1 cellular context compared by ENCODE assay signal in the genomic region with DNA sequence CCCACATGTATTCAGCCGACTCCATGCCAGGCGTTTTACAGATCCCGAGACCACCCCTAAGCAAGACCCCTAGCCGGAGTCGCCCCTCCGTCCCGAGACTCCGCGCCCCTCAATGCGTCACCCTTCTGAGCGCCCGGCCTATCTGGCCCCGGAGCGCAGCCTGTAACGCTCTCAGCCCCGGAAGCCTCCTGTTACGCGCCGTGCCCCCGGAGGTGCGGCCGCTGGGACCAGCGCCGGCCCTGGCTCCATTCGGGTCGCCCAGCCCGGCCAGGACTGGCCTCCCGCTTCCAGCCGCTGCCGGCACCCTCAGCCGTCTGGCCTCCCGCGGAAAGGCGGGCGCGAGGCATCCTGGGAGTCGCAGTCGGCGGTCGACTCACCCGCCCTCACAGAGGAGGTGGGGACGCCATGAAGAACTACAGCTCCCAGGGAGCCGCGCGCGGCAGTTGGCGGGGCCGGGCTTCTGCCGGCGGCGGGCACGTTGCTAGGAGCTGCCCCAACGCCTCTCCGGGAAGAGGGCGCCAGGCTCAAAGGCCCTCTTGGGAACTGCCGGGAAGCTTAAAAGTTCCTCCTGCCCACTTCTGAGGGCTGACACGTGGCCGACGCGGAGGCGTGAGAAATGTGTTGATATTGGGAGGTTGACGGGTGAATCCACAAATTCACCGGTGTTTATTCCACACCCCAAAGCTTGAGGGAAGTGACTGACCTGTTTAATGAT.
A peak's percentile ranks its signal among the peaks of the same experiment; 100 is the strongest.
TF ChIP-seq lines count a peak whose summit lies in the region.

A gene with protein sequence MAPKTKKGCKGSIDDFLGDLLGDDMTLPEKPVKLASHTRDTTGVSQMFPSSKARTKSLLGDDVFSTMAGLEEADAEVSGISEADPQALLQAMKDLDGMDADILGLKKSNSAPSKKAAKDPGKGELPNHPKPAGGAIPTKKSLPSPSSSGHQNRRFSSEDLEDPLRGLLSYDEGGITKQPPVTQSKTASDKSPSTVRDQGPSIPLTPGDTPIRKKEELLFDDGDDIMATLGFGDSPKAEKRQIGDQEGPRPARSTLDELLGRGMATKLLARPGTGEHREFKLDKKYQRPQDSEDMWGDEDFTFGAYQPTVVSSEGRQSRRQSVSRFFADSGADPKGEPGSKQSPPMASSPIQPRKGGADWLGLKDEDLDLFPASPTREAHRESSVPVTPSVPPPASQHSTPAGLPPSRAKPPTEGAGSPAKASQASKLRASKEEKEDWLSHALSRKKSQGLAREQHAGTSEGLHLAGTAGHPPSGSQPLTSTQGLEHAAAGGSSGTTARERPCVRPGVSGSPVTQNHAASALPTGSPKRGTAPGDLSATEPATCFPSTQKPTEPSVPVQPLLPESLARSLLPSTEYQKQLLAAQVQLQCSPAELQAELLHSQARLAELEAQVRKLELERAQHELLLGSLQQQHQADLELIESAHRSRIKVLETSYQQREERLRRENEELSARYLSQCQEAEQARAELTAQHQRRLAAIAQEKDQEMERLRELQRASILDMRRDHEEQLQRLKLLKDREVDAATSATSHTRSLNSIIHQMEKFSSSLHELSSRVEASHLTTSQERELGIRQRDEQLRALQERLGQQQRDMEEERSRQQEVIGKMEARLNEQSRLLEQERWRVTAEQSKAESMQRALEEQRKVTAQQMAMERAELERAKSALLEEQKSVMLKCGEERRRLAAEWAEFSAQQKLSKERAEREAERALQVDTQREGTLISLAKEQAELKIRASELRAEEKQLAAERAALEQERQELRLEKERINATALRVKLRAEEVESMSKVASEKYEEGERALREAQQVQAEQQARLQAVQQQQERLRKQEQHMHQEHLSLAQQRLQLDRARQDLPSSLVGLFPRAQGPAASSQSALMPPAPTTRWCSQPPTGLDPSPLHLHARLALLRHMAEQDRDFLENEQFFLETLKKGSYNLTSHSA (minus strand): TSS at position 316 of the 715 bp plus-strand sequence. CDS start 2,893 bp downstream, outside the sequence.

TF ChIP-seq in K562, 482 proteins besides CTCF, POLR2A, EP300 and RAD21 (continued from another document and continues in another):
- TF ChIP-seq, protein P1, sequence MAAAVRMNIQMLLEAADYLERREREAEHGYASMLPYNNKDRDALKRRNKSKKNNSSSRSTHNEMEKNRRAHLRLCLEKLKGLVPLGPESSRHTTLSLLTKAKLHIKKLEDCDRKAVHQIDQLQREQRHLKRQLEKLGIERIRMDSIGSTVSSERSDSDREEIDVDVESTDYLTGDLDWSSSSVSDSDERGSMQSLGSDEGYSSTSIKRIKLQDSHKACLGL (CRISPR knock-in tag; IDR thresholded peaks at IDR 0.05; ENCODE audit: borderline replicate concordance, poor library complexity, severe bottlenecking) = peak; percentile 12
- TF ChIP-seq, protein P2, sequence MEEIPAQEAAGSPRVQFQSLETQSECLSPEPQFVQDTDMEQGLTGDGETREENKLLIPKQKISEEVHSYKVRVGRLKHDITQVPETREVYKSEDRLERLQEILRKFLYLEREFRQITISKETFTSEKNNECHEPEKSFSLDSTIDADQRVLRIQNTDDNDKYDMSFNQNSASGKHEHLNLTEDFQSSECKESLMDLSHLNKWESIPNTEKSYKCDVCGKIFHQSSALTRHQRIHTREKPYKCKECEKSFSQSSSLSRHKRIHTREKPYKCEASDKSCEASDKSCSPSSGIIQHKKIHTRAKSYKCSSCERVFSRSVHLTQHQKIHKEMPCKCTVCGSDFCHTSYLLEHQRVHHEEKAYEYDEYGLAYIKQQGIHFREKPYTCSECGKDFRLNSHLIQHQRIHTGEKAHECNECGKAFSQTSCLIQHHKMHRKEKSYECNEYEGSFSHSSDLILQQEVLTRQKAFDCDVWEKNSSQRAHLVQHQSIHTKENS (CRISPR knock-in tag; IDR thresholded peaks at IDR 0.05) = no peak
- no peak for TF ChIP-seq PRMT5 (CRISPR knock-in tag; IDR thresholded peaks at IDR 0.05)
- no peak for TF ChIP-seq MCM3 (IDR thresholded peaks at IDR 0.05)
- no peak for TF ChIP-seq MYBL2 (IDR thresholded peaks at IDR 0.05; ENCODE audit: low read depth)
- TF ChIP-seq MYBL2 (CRISPR knock-in tag; IDR thresholded peaks at IDR 0.05; ENCODE audit: borderline replicate concordance) = no peak
- TF ChIP-seq, protein P3, sequence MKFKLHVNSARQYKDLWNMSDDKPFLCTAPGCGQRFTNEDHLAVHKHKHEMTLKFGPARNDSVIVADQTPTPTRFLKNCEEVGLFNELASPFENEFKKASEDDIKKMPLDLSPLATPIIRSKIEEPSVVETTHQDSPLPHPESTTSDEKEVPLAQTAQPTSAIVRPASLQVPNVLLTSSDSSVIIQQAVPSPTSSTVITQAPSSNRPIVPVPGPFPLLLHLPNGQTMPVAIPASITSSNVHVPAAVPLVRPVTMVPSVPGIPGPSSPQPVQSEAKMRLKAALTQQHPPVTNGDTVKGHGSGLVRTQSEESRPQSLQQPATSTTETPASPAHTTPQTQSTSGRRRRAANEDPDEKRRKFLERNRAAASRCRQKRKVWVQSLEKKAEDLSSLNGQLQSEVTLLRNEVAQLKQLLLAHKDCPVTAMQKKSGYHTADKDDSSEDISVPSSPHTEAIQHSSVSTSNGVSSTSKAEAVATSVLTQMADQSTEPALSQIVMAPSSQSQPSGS (CRISPR knock-in tag; IDR thresholded peaks at IDR 0.05) = no peak
- TF ChIP-seq, protein P4, sequence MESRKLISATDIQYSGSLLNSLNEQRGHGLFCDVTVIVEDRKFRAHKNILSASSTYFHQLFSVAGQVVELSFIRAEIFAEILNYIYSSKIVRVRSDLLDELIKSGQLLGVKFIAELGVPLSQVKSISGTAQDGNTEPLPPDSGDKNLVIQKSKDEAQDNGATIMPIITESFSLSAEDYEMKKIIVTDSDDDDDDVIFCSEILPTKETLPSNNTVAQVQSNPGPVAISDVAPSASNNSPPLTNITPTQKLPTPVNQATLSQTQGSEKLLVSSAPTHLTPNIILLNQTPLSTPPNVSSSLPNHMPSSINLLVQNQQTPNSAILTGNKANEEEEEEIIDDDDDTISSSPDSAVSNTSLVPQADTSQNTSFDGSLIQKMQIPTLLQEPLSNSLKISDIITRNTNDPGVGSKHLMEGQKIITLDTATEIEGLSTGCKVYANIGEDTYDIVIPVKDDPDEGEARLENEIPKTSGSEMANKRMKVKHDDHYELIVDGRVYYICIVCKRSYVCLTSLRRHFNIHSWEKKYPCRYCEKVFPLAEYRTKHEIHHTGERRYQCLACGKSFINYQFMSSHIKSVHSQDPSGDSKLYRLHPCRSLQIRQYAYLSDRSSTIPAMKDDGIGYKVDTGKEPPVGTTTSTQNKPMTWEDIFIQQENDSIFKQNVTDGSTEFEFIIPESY (CRISPR knock-in tag; IDR thresholded peaks at IDR 0.05) = 0 out of 2 replicates have a peak, but pooled peaks have one; percentile 11
- no peak for TF ChIP-seq ZNF224 (CRISPR knock-in tag; IDR thresholded peaks at IDR 0.05)
- no peak for TF ChIP-seq SIRT6 (IDR thresholded peaks at IDR 0.05; ENCODE audit: low read depth, low read length)
- 0 out of 2 replicates have a peak, but pooled peaks have one; percentile 17 for TF ChIP-seq MTA2 (IDR thresholded peaks at IDR 0.05; ENCODE audit: low read depth)
- no peak for TF ChIP-seq ZNF3 (CRISPR knock-in tag; IDR thresholded peaks at IDR 0.05)
- TF ChIP-seq MCM5 (IDR thresholded peaks at IDR 0.05; ENCODE audit: low read depth) = no peak
- no peak for TF ChIP-seq ZNF586 (CRISPR knock-in tag; conservative IDR thresholded peaks at IDR 0.05)
- TF ChIP-seq ATF1 (CRISPR knock-in tag; IDR thresholded peaks at IDR 0.05) = no peak
- TF ChIP-seq ATF1 (tag; IDR thresholded peaks at IDR 0.05) = peak; percentile 68
- no peak for TF ChIP-seq ZNF239 (CRISPR knock-in tag; IDR thresholded peaks at IDR 0.05)
- no peak for TF ChIP-seq TEAD4 (IDR thresholded peaks at IDR 0.05; ENCODE audit: low read length)
- no peak for TF ChIP-seq TEAD4 (CRISPR knock-in tag; IDR thresholded peaks at IDR 0.05; ENCODE audit: borderline replicate concordance)
- TF ChIP-seq, protein P5, sequence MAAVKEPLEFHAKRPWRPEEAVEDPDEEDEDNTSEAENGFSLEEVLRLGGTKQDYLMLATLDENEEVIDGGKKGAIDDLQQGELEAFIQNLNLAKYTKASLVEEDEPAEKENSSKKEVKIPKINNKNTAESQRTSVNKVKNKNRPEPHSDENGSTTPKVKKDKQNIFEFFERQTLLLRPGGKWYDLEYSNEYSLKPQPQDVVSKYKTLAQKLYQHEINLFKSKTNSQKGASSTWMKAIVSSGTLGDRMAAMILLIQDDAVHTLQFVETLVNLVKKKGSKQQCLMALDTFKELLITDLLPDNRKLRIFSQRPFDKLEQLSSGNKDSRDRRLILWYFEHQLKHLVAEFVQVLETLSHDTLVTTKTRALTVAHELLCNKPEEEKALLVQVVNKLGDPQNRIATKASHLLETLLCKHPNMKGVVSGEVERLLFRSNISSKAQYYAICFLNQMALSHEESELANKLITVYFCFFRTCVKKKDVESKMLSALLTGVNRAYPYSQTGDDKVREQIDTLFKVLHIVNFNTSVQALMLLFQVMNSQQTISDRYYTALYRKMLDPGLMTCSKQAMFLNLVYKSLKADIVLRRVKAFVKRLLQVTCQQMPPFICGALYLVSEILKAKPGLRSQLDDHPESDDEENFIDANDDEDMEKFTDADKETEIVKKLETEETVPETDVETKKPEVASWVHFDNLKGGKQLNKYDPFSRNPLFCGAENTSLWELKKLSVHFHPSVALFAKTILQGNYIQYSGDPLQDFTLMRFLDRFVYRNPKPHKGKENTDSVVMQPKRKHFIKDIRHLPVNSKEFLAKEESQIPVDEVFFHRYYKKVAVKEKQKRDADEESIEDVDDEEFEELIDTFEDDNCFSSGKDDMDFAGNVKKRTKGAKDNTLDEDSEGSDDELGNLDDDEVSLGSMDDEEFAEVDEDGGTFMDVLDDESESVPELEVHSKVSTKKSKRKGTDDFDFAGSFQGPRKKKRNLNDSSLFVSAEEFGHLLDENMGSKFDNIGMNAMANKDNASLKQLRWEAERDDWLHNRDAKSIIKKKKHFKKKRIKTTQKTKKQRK (IDR thresholded peaks at IDR 0.05; ENCODE audit: borderline replicate concordance, low read depth, low read length) = no peak
- TF ChIP-seq, protein P6, sequence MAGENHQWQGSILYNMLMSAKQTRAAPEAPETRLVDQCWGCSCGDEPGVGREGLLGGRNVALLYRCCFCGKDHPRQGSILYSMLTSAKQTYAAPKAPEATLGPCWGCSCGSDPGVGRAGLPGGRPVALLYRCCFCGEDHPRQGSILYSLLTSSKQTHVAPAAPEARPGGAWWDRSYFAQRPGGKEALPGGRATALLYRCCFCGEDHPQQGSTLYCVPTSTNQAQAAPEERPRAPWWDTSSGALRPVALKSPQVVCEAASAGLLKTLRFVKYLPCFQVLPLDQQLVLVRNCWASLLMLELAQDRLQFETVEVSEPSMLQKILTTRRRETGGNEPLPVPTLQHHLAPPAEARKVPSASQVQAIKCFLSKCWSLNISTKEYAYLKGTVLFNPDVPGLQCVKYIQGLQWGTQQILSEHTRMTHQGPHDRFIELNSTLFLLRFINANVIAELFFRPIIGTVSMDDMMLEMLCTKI (IDR thresholded peaks at IDR 0.05; ENCODE audit: partially characterized antibody) = no peak
- TF ChIP-seq HSF4 (CRISPR knock-in tag; IDR thresholded peaks at IDR 0.05; ENCODE audit: borderline replicate concordance) = no peak
- no peak for TF ChIP-seq U2AF2 (optimal IDR thresholded peaks at IDR 0.05; ENCODE audit: low read depth, low read length)
- TF ChIP-seq CHD4 (IDR thresholded peaks at IDR 0.05; ENCODE audit: insufficient read depth, insufficient replicate concordance, low read depth, low read length, poor library complexity, severe bottlenecking) = no peak
- TF ChIP-seq BRCA1 (IDR thresholded peaks at IDR 0.05) = no peak
- TF ChIP-seq BRCA1 (CRISPR knock-in tag; IDR thresholded peaks at IDR 0.05) = no peak
- TF ChIP-seq NR3C1 (CRISPR knock-in tag; IDR thresholded peaks at IDR 0.05) = peak; percentile 65; the same call in 1 of the 2 replicates
- no peak for TF ChIP-seq PTTG1 (tag; IDR thresholded peaks at IDR 0.05; ENCODE audit: low read depth)
- TF ChIP-seq TEAD1 (CRISPR knock-in tag; IDR thresholded peaks at IDR 0.05) = peak; percentile 33 to 79; a peak in 2 of 4 replicates
- TF ChIP-seq ZNF384 (IDR thresholded peaks at IDR 0.05; ENCODE audit: low read depth, low read length) = no peak
- peak; percentile 74 for TF ChIP-seq TARDBP (IDR thresholded peaks at IDR 0.05)
- TF ChIP-seq FOS (IDR thresholded peaks at IDR 0.05; ENCODE audit: extremely low read depth, insufficient read length) = no peak
- TF ChIP-seq, protein P7, sequence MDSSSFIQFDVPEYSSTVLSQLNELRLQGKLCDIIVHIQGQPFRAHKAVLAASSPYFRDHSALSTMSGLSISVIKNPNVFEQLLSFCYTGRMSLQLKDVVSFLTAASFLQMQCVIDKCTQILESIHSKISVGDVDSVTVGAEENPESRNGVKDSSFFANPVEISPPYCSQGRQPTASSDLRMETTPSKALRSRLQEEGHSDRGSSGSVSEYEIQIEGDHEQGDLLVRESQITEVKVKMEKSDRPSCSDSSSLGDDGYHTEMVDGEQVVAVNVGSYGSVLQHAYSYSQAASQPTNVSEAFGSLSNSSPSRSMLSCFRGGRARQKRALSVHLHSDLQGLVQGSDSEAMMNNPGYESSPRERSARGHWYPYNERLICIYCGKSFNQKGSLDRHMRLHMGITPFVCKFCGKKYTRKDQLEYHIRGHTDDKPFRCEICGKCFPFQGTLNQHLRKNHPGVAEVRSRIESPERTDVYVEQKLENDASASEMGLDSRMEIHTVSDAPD (CRISPR knock-in tag; IDR thresholded peaks at IDR 0.05) = no peak
- no peak; the same call in 1 of the 2 replicates for TF ChIP-seq MTA1 (IDR thresholded peaks at IDR 0.05; ENCODE audit: borderline replicate concordance)
- no peak for TF ChIP-seq HEY1 (CRISPR knock-in tag; IDR thresholded peaks at IDR 0.05; ENCODE audit: borderline replicate concordance)
- TF ChIP-seq, protein P8, sequence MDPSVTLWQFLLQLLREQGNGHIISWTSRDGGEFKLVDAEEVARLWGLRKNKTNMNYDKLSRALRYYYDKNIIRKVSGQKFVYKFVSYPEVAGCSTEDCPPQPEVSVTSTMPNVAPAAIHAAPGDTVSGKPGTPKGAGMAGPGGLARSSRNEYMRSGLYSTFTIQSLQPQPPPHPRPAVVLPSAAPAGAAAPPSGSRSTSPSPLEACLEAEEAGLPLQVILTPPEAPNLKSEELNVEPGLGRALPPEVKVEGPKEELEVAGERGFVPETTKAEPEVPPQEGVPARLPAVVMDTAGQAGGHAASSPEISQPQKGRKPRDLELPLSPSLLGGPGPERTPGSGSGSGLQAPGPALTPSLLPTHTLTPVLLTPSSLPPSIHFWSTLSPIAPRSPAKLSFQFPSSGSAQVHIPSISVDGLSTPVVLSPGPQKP (CRISPR knock-in tag; IDR thresholded peaks at IDR 0.05) = no peak
- TF ChIP-seq ZFPM2 (CRISPR knock-in tag; IDR thresholded peaks at IDR 0.05) = no peak
- TF ChIP-seq FOXP1 (CRISPR knock-in tag; IDR thresholded peaks at IDR 0.05) = 0 out of 2 replicates have a peak, but pooled peaks have one; percentile 28
- TF ChIP-seq PHTF2 (CRISPR knock-in tag; IDR thresholded peaks at IDR 0.05) = no peak
- no peak for TF ChIP-seq ZNF121 (CRISPR knock-in tag; conservative IDR thresholded peaks at IDR 0.05)
- TF ChIP-seq, protein P9, sequence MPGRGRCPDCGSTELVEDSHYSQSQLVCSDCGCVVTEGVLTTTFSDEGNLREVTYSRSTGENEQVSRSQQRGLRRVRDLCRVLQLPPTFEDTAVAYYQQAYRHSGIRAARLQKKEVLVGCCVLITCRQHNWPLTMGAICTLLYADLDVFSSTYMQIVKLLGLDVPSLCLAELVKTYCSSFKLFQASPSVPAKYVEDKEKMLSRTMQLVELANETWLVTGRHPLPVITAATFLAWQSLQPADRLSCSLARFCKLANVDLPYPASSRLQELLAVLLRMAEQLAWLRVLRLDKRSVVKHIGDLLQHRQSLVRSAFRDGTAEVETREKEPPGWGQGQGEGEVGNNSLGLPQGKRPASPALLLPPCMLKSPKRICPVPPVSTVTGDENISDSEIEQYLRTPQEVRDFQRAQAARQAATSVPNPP (IDR thresholded peaks at IDR 0.05; ENCODE audit: borderline replicate concordance, insufficient read depth, insufficient read length) = no peak
- no peak for TF ChIP-seq ZNF146 (CRISPR knock-in tag; IDR thresholded peaks at IDR 0.05; ENCODE audit: unreplicated experiment)
- TF ChIP-seq ZC3H11A (IDR thresholded peaks at IDR 0.05; ENCODE audit: low read depth, low read length) = no peak
- TF ChIP-seq NFE2L1 (tag; IDR thresholded peaks at IDR 0.05; ENCODE audit: borderline replicate concordance, low read depth) = no peak
